8 cellular contexts compared by ENCODE assay signal in genomic region chr12:79407671-79408622, GRCh38.
A peak's percentile ranks its signal among the peaks of the same experiment; 100 is the strongest.
DNase-seq lines count a peak whose midpoint lies in the region; ATAC-seq, FAIRE-seq and TF ChIP-seq lines count a peak whose summit lies in the region.

No MANE protein-coding gene starts in this region.

- ATAC-seq in HCT116 (peak; percentile 99), left ventricle myocardium superior (peak; percentile 68)

- no peaks in the 10 kb centered on the region for H3K27me3 Mint-ChIP-seq in activated CD4-positive, alpha-beta memory T cell treated with anti-CD3 and anti-CD28 coated beads for 36 hours
- no peaks in the 10 kb centered on the region for H3K27me3 Mint-ChIP-seq in activated CD4-positive, alpha-beta memory T cell treated with anti-CD3 and anti-CD28 coated beads, Interleukin-2, amount 10 ng/mL, durations not matched to agents 7 days and 5 days

- CTCF ChIA-PET in activated CD4-positive, alpha-beta memory T cell treated with anti-CD3 and anti-CD28 coated beads for 36 hours (lab: Charles Lee) = no interaction called here
- CTCF ChIA-PET in activated CD4-positive, alpha-beta memory T cell treated with anti-CD3 and anti-CD28 coated beads, Interleukin-2, amount 10 ng/mL, durations not matched to agents 7 days and 5 days (lab: Charles Lee) = no interaction called here
- CTCF ChIA-PET in HCT116 (lab: Charles Lee) = interaction anchor here (0.7 to 1.7 kb wide), 6 partner anchors 8 to 139 kb away, joined by 3 to 7 read pairs (median 3); no protein-coding TSS in a partner anchor

- H3K4me2 ChIP-seq in HCT116 (ENCODE audit: low read length) = no peak overlapping the region

- no peaks in the 10 kb centered on the region for H4K20me1 ChIP-seq in HCT116 (ENCODE audit: insufficient read depth)

- H3K36me3 ChIP-seq in HCT116 (ENCODE audit: control insufficient read depth in 1 of 2, insufficient read depth in 2 of 2, low read length in 2 of 2) = no peaks in the 10 kb centered on the region
- H3K36me3 ChIP-seq in small intestine (ENCODE audit: control insufficient read depth in 2 of 2, insufficient read depth in 2 of 2, low read length in 2 of 2) = no peaks in the 10 kb centered on the region

- BruUV-seq in HCT116 (replicated peaks; lab: Mats Ljungman, UMichigan) = no TSS peak

- H3K9ac ChIP-seq in HCT116 (ENCODE audit: low read length) = no peak overlapping the region

- H3K4me1 ChIP-seq in HCT116 (ENCODE audit: control insufficient read depth in 1 of 2, insufficient read depth in 2 of 2, low read length in 2 of 2) = no peaks in the 10 kb centered on the region
- H3K4me1 ChIP-seq in small intestine (ENCODE audit: control insufficient read depth in 2 of 2, insufficient read depth in 1 of 2, low read depth in 1 of 2, low read length in 1 of 2) = no peaks in the 10 kb centered on the region

- H2AFZ ChIP-seq in HCT116 (ENCODE audit: low read depth, low read length, poor library complexity, severe bottlenecking) = no peak overlapping the region

- peak; percentile 54 to 79 (median 60); a peak in 5 of 6 replicates for TF ChIP-seq CTCF in HCT116 (IDR thresholded peaks at IDR 0.05 in 2 of 3, conservative IDR thresholded peaks at IDR 0.05 in 1 of 3; ENCODE audit: borderline replicate concordance in 1 of 3, insufficient read depth in 1 of 3, low read depth in 2 of 3, low read length in 2 of 3)
- TF ChIP-seq CTCF in LNCaP clone FGC (IDR thresholded peaks at IDR 0.05; ENCODE audit: control insufficient read depth, extremely low read depth, insufficient read depth) = peak; percentile 97
- peak; percentile 61 for TF ChIP-seq CTCF in WI38 (IDR thresholded peaks at IDR 0.05; ENCODE audit: low read depth, low read length)

- WGBS in small intestine, 3 donors = 30 to 56% (median 39%) methylated on average over 6 of the region's 6 CpGs

- H3K27ac ChIP-seq in HCT116 (ENCODE audit: low read depth, low read length) (no peak overlapping the region), small intestine (ENCODE audit: low read depth in 1 of 2, low read length in 1 of 2) (no peak overlapping the region)

- H3K9me3 ChIP-seq in HCT116 (ENCODE audit: control insufficient read depth in 1 of 2, insufficient read depth in 1 of 2, low read depth in 1 of 2, low read length in 2 of 2) (no peaks in the 10 kb centered on the region), small intestine (ENCODE audit: control insufficient read depth, low read depth) (no peaks in the 10 kb centered on the region)

- no peak overlapping the region for H3K4me3 Mint-ChIP-seq in activated CD4-positive, alpha-beta memory T cell treated with anti-CD3 and anti-CD28 coated beads for 36 hours
- no peak overlapping the region for H3K4me3 Mint-ChIP-seq in activated CD4-positive, alpha-beta memory T cell treated with anti-CD3 and anti-CD28 coated beads, Interleukin-2, amount 10 ng/mL, durations not matched to agents 7 days and 5 days

- H3K9me2 ChIP-seq in HCT116 (ENCODE audit: insufficient read depth) = 0 out of 2 replicates have a peak, but pooled peaks cover under 1% of the 10 kb centered on the region

- H3K27ac Mint-ChIP-seq in activated CD4-positive, alpha-beta memory T cell treated with anti-CD3 and anti-CD28 coated beads for 36 hours = no peak overlapping the region
- H3K27ac Mint-ChIP-seq in activated CD4-positive, alpha-beta memory T cell treated with anti-CD3 and anti-CD28 coated beads, Interleukin-2, amount 10 ng/mL, durations not matched to agents 7 days and 5 days = no peak overlapping the region

- FAIRE-seq in small intestine (lab: Jason Lieb, UNC) = no peak

- no peaks in the 10 kb centered on the region for H3K4me1 Mint-ChIP-seq in activated CD4-positive, alpha-beta memory T cell treated with anti-CD3 and anti-CD28 coated beads for 36 hours (ENCODE audit: low read depth)
- H3K4me1 Mint-ChIP-seq in activated CD4-positive, alpha-beta memory T cell treated with anti-CD3 and anti-CD28 coated beads, Interleukin-2, amount 10 ng/mL, durations not matched to agents 7 days and 5 days = no peaks in the 10 kb centered on the region

- no peaks in the 10 kb centered on the region for H3K27me3 ChIP-seq in HCT116 (ENCODE audit: insufficient read depth, low read length)
- no peaks in the 10 kb centered on the region for H3K27me3 ChIP-seq in small intestine (ENCODE audit: control insufficient read depth in 2 of 2, insufficient read depth in 2 of 2, low read length in 2 of 2)

- no peaks in the 10 kb centered on the region for H3K79me2 ChIP-seq in HCT116 (ENCODE audit: insufficient read depth, low read length)

- peak; percentile 83 for TF ChIP-seq RAD21 in HCT116 (IDR thresholded peaks at IDR 0.05; ENCODE audit: low read depth)

- peak; percentile 15 for DNase-seq in activated CD4-positive, alpha-beta memory T cell treated with anti-CD3 and anti-CD28 coated beads for 36 hours
- no peak for DNase-seq in activated CD4-positive, alpha-beta memory T cell treated with anti-CD3 and anti-CD28 coated beads, Interleukin-2, amount 10 ng/mL, durations not matched to agents 7 days and 5 days
- DNase-seq in HCT116 (ENCODE audit: low read depth, low spot score) (peak; percentile 63), LNCaP clone FGC (ENCODE audit: low read depth) (peak; percentile 62), left ventricle myocardium superior (peak; percentile 28), small intestine (peak; percentile 72), NCI-H2107 (lab: John Stamatoyannopoulos, UW) (no peak)

- intact Hi-C loops in activated CD4-positive, alpha-beta memory T cell treated with anti-CD3 and anti-CD28 coated beads for 36 hours (cut with micrococcal nuclease) = loop anchor here (5.0 kb wide), 1 partner anchor 329 kb away; no protein-coding TSS in a partner anchor
- intact Hi-C loops in HCT116 (cut with micrococcal nuclease) (loop anchor here (1.0 to 5.0 kb wide), 4 partner anchors 329 to 1849 kb away; no protein-coding TSS in a partner anchor), left ventricle myocardium superior (cut with micrococcal nuclease) (no loop called here)

- TF ChIP-seq POLR2A in HCT116 (IDR thresholded peaks at IDR 0.05; ENCODE audit: borderline replicate concordance, extremely low read depth, insufficient read depth, insufficient read length) = no peak

- no peaks in the 10 kb centered on the region for H3K36me3 Mint-ChIP-seq in activated CD4-positive, alpha-beta memory T cell treated with anti-CD3 and anti-CD28 coated beads for 36 hours
- H3K36me3 Mint-ChIP-seq in activated CD4-positive, alpha-beta memory T cell treated with anti-CD3 and anti-CD28 coated beads, Interleukin-2, amount 10 ng/mL, durations not matched to agents 7 days and 5 days (ENCODE audit: low read depth) = no peaks in the 10 kb centered on the region

- H3K9me3 Mint-ChIP-seq in activated CD4-positive, alpha-beta memory T cell treated with anti-CD3 and anti-CD28 coated beads for 36 hours = no peaks in the 10 kb centered on the region
- H3K9me3 Mint-ChIP-seq in activated CD4-positive, alpha-beta memory T cell treated with anti-CD3 and anti-CD28 coated beads, Interleukin-2, amount 10 ng/mL, durations not matched to agents 7 days and 5 days = no peaks in the 10 kb centered on the region

- RAD21 ChIA-PET in HCT116 (lab: Charles Lee; ENCODE audit: low non-redundant PET in 1 of 2, low total read pairs in 2 of 2, uncharacterized antibody in 2 of 2, unreplicated experiment in 2 of 2) = no interaction called here

- no peak overlapping the region for H3K4me3 ChIP-seq in HCT116 (replicated peaks in 1 of 2; ENCODE audit: low read depth in 1 of 2, low read length in 2 of 2)
- H3K4me3 ChIP-seq in LNCaP clone FGC (ENCODE audit: low read depth, low read length) = no peak overlapping the region
- no peak overlapping the region for H3K4me3 ChIP-seq in WI38 (ENCODE audit: low read depth, low read length)
- H3K4me3 ChIP-seq in small intestine (ENCODE audit: low read depth in 1 of 2, low read length in 2 of 2) = no peak overlapping the region

- POLR2A ChIA-PET in activated CD4-positive, alpha-beta memory T cell treated with anti-CD3 and anti-CD28 coated beads for 36 hours (lab: Charles Lee) = no interaction called here
- POLR2A ChIA-PET in activated CD4-positive, alpha-beta memory T cell treated with anti-CD3 and anti-CD28 coated beads, Interleukin-2, amount 10 ng/mL, durations not matched to agents 7 days and 5 days (lab: Charles Lee) = no interaction called here
- POLR2A ChIA-PET in HCT116 (lab: Charles Lee) = no interaction called here

TF ChIP-seq in HCT116, 20 proteins besides CTCF, POLR2A, EP300 and RAD21 (continues in another document):
- TF ChIP-seq ZNF274 (IDR thresholded peaks at IDR 0.05; ENCODE audit: low read depth, low read length) (no peak), ZFX (IDR thresholded peaks at IDR 0.05) (no peak), EGR1 (IDR thresholded peaks at IDR 0.05; ENCODE audit: low read depth) (no peak), CEBPB (IDR thresholded peaks at IDR 0.05; ENCODE audit: low read depth) (no peak), SIN3A (IDR thresholded peaks at IDR 0.05; ENCODE audit: low read depth) (no peak), EZH2 (IDR thresholded peaks at IDR 0.05) (no peak), POLR2AphosphoS5 (IDR thresholded peaks at IDR 0.05; ENCODE audit: low read depth, low read length) (no peak), SRF (IDR thresholded peaks at IDR 0.05; ENCODE audit: low read depth) (no peak), REST (IDR thresholded peaks at IDR 0.05; ENCODE audit: low read depth) (no peak), FOSL1 (IDR thresholded peaks at IDR 0.05; ENCODE audit: low read depth) (no peak)

Comparison
In these comparisons a context has a peak if more than half of its experiments do, and no peak if none do; other contexts are left out.
1. DNase-seq: peak in activated CD4-positive, alpha-beta memory T cell treated with anti-CD3 and anti-CD28 coated beads for 36 hours (single experiment), HCT116 (single experiment), LNCaP clone FGC (single experiment), left ventricle myocardium superior (single experiment) and small intestine (single experiment); none in activated CD4-positive, alpha-beta memory T cell treated with anti-CD3 and anti-CD28 coated beads, Interleukin-2, amount 10 ng/mL, durations not matched to agents 7 days and 5 days (single experiment) and NCI-H2107 (single experiment).
2. Peak in every context shown above with its lines, with median percentiles within 50 percentile points of each other: CTCF ChIP-seq.